ENCODE assay signal across 16 cellular contexts in genomic region chr14:67010602-67011001, GRCh38.
"Had no signal": no experiment of that assay in that cellular context is flagged by ENCODE, and none has a peak within 500 bp of the region (broad histone marks: within the 10 kb centered on the region; RNA-seq: fewer than 3 reads in every experiment).

No MANE protein-coding gene starts in this region.

- ATAC-seq: naive thymus-derived CD8-positive, alpha-beta T cell had no signal

- H3K9me3 Mint-ChIP-seq: activated T-helper 1 cell treated with anti-CD3 and anti-CD28 coated beads, Interleukin-12 subunit alpha, Interleukin-12 subunit beta, Interleukin-2, Interleukin-4 antibody, amounts not matched to agents 30 ng/mL and 10 ng/mL and 1 ng/mL, durations not matched to agents 14 hours and 24 hours and 36 hours; dendritic cell treated with granulocyte-macrophage colony-stimulating factor and Interleukin-4, amounts not matched to agents 40 ng/mL and 50 ng/mL, for 4 days; naive thymus-derived CD8-positive, alpha-beta T cell had no signal

- H3K27me3 Mint-ChIP-seq: activated naive CD8-positive, alpha-beta T cell treated with anti-CD3 and anti-CD28 coated beads, Interleukin-2, amount 10 ng/mL, durations not matched to agents 7 days and 5 days; dendritic cell treated with granulocyte-macrophage colony-stimulating factor and Interleukin-4, amounts not matched to agents 40 ng/mL and 50 ng/mL, for 4 days; naive thymus-derived CD8-positive, alpha-beta T cell had no signal

- H3K4me3 Mint-ChIP-seq: activated naive CD8-positive, alpha-beta T cell treated with anti-CD3 and anti-CD28 coated beads, Interleukin-2, amount 10 ng/mL, durations not matched to agents 7 days and 5 days; activated T-helper 1 cell treated with anti-CD3 and anti-CD28 coated beads, Interleukin-12 subunit alpha, Interleukin-12 subunit beta, Interleukin-2, Interleukin-4 antibody, amounts not matched to agents 30 ng/mL and 10 ng/mL and 1 ng/mL, durations not matched to agents 14 hours and 24 hours and 36 hours; dendritic cell treated with granulocyte-macrophage colony-stimulating factor and Interleukin-4, amounts not matched to agents 40 ng/mL and 50 ng/mL, for 4 days; naive thymus-derived CD8-positive, alpha-beta T cell had no signal

- DNase-seq: activated CD4-positive, CD25-positive, alpha-beta regulatory T cell treated with anti-CD3 and anti-CD28 coated beads, Interleukin-2, amount 50 U/mL, for 72 hours; activated naive CD4-positive, alpha-beta T cell; activated naive CD8-positive, alpha-beta T cell treated with anti-CD3 and anti-CD28 coated beads, Interleukin-2, amount 10 ng/mL, durations not matched to agents 7 days and 5 days; aorta; cerebellar nuclear complex; effector memory CD4-positive, alpha-beta T cell; foreskin fibroblast; hypothalamus; left ventricle myocardium inferior; naive thymus-derived CD8-positive, alpha-beta T cell; stimulated activated CD4-positive, alpha-beta T cell treated with anti-CD3 and anti-CD28 coated beads, Interleukin-15, amount 100 ng/mL, for 24 hours; stimulated activated CD4-positive, alpha-beta T cell treated with anti-CD3 and anti-CD28 coated beads, Interleukin-4, amount 100 ng/mL, for 1 hour; stimulated activated naive CD4-positive, alpha-beta T cell; substantia nigra had no signal

- H3K27ac Mint-ChIP-seq: activated naive CD8-positive, alpha-beta T cell treated with anti-CD3 and anti-CD28 coated beads, Interleukin-2, amount 10 ng/mL, durations not matched to agents 7 days and 5 days; activated T-helper 1 cell treated with anti-CD3 and anti-CD28 coated beads, Interleukin-12 subunit alpha, Interleukin-12 subunit beta, Interleukin-2, Interleukin-4 antibody, amounts not matched to agents 30 ng/mL and 10 ng/mL and 1 ng/mL, durations not matched to agents 14 hours and 24 hours and 36 hours; dendritic cell treated with granulocyte-macrophage colony-stimulating factor and Interleukin-4, amounts not matched to agents 40 ng/mL and 50 ng/mL, for 4 days; naive thymus-derived CD8-positive, alpha-beta T cell had no signal
